Comparison of ENCODE assay signal across 8 cellular contexts in genomic region chr1:28580706-28581530, GRCh38. TPM values are rescaled to one million over a fixed set of nuclear protein-coding genes. Genes with fewer than 3 reads are reported as not detected.
DNase-seq lines count a peak whose midpoint lies in the region; ATAC-seq, FAIRE-seq and TF ChIP-seq lines count a peak whose summit lies in the region.

No MANE protein-coding gene starts in this region.

- H3K4me3 Mint-ChIP-seq in activated naive CD4-positive, alpha-beta T cell treated with anti-CD3 and anti-CD28 coated beads for 36 hours = peak overlapping the region; percentile 98
- peak overlapping the region; percentile 87 for H3K4me3 Mint-ChIP-seq in progenitor cell of endocrine pancreas (ENCODE audit: low read depth)

- H3K9me3 Mint-ChIP-seq in activated naive CD4-positive, alpha-beta T cell treated with anti-CD3 and anti-CD28 coated beads for 36 hours = no peaks in the 10 kb centered on the region
- no peaks in the 10 kb centered on the region for H3K9me3 Mint-ChIP-seq in progenitor cell of endocrine pancreas (ENCODE audit: low read depth)

- no peaks in the 10 kb centered on the region for H3K27me3 Mint-ChIP-seq in activated naive CD4-positive, alpha-beta T cell treated with anti-CD3 and anti-CD28 coated beads for 36 hours (ENCODE audit: low read depth)
- peaks cover 3% of the 10 kb centered on the region for H3K27me3 Mint-ChIP-seq in progenitor cell of endocrine pancreas

- peak overlapping the region; percentile 72 to 94 (median 87) for H3K27ac ChIP-seq in heart right ventricle

- H3K27me3 ChIP-seq in heart right ventricle = no peaks in the 10 kb centered on the region

- H3K4me1 ChIP-seq in heart right ventricle = peaks cover 0 to 48% (median 26%) of the 10 kb centered on the region in 9 donors

- TF ChIP-seq CTCF in AG09309 (IDR thresholded peaks at IDR 0.05; ENCODE audit: control insufficient read depth, insufficient read depth, low read depth, low read length, missing control alignments) = peak; percentile 17
- peak in 4 of 9 donors; percentile 20 to 36 (median 30) for TF ChIP-seq CTCF in heart right ventricle (IDR thresholded peaks at IDR 0.05)
- peak; percentile 32 for TF ChIP-seq CTCF in progenitor cell of endocrine pancreas (IDR thresholded peaks at IDR 0.05; ENCODE audit: unreplicated experiment)

- WGBS in heart right ventricle, 2 donors = 1 to 2% methylated on average over 26 of the region's 26 CpGs

- peaks cover 29% of the 10 kb centered on the region for H3K4me1 Mint-ChIP-seq in activated naive CD4-positive, alpha-beta T cell treated with anti-CD3 and anti-CD28 coated beads for 36 hours (ENCODE audit: low read depth)
- peaks cover 19% of the 10 kb centered on the region for H3K4me1 Mint-ChIP-seq in progenitor cell of endocrine pancreas (ENCODE audit: low read depth)

- peak overlapping the region; percentile 85 for H3K4me3 ChIP-seq in AG09309 (ENCODE audit: control insufficient read depth, low read depth, low read length)
- peak overlapping the region; percentile 73 to 98 (median 90) for H3K4me3 ChIP-seq in heart right ventricle

- intact Hi-C loops in activated naive CD4-positive, alpha-beta T cell treated with anti-CD3 and anti-CD28 coated beads for 36 hours (cut with micrococcal nuclease) = loop anchor here (1.0 to 5.0 kb wide), 8 partner anchors 28 to 334 kb away; partner anchors contain the start of genes GMEB1, MED18, PHACTR4 and TAF12
- intact Hi-C loops in heart right ventricle (cut with DNase I) = loop anchor here in 2 of 10 donors (2.0 kb wide), 1 partner anchor 28 kb away; the partner anchor contains the start of gene TRNAU1AP (in 2 of the 2)

- peaks cover 45% of the 10 kb centered on the region for H3K36me3 Mint-ChIP-seq in activated naive CD4-positive, alpha-beta T cell treated with anti-CD3 and anti-CD28 coated beads for 36 hours (ENCODE audit: low read depth)
- peaks cover 21% of the 10 kb centered on the region for H3K36me3 Mint-ChIP-seq in progenitor cell of endocrine pancreas (ENCODE audit: insufficient read depth)

- peaks cover 3 to 46% (median 24%) of the 10 kb centered on the region in 9 donors for H3K36me3 ChIP-seq in heart right ventricle

- DNase-seq in AG09309 (ENCODE audit: low read depth) (no peak), OCI-M1 (lab: John Stamatoyannopoulos, UW) (peak; percentile 81), heart right ventricle (no peak), progenitor cell of endocrine pancreas (ENCODE audit: low spot score, unreplicated experiment) (no peak), GM19239 (ENCODE audit: insufficient read length, low spot score) (no peak)
- DNase-seq in activated naive CD4-positive, alpha-beta T cell treated with anti-CD3 and anti-CD28 coated beads for 36 hours = peak; percentile 76

- FAIRE-seq in GM19239 (lab: Jason Lieb, UNC) = no peak

- peak overlapping the region; percentile 94 for H3K27ac Mint-ChIP-seq in activated naive CD4-positive, alpha-beta T cell treated with anti-CD3 and anti-CD28 coated beads for 36 hours
- H3K27ac Mint-ChIP-seq in progenitor cell of endocrine pancreas = peak overlapping the region; percentile 95

- peak; percentile 9 for ATAC-seq in GM18499 (IDR thresholded peaks at IDR 0.05; ENCODE audit: insufficient read depth, unreplicated experiment)
- peak; percentile 8 for ATAC-seq in HG03108 (IDR thresholded peaks at IDR 0.05; ENCODE audit: unreplicated experiment)
- ATAC-seq in heart right ventricle = peak; percentile 4 to 48 (median 28)

- CTCF ChIA-PET in activated naive CD4-positive, alpha-beta T cell treated with anti-CD3 and anti-CD28 coated beads for 36 hours (lab: Charles Lee) = interaction anchor here (0.6 to 1.9 kb wide), 7 partner anchors 10 to 332 kb away, joined by 3 to 8 read pairs (median 4); partner anchors contain the start of gene TRNAU1AP

- H3K9me3 ChIP-seq in heart right ventricle = no peaks in the 10 kb centered on the region

RNA-seq across cellular contexts. Expression of gene RAB42, which starts 11.1 kb away (rescaled TPM):
- not detected for total RNA-seq in activated naive CD4-positive, alpha-beta T cell treated with anti-CD3 and anti-CD28 coated beads for 36 hours
- 1 to 10 TPM in 3 of 10 donors, under 1 TPM in 7; 0.17 to 3.4 (median 0.50) TPM for total RNA-seq in heart right ventricle
- polyA plus RNA-seq in heart right ventricle = under 1 TPM; 0.57 to 0.59 TPM
- total RNA-seq in progenitor cell of endocrine pancreas = 0.65 and 2.1 TPM in 2 replicates

RNA-seq across cellular contexts. Expression of gene TRNAU1AP, which starts 28.0 kb away (rescaled TPM):
- total RNA-seq in activated naive CD4-positive, alpha-beta T cell treated with anti-CD3 and anti-CD28 coated beads for 36 hours = 10 to 100 TPM; 36.7 to 39.4 TPM
- total RNA-seq in heart right ventricle (10 to 100 TPM; 13.1 to 21.2 (median 15.2) TPM), progenitor cell of endocrine pancreas (38.6 and 39.6 TPM in 2 replicates)
- polyA plus RNA-seq in heart right ventricle = 10 to 100 TPM; 17.3 to 21.4 TPM

Comparison
In these comparisons a context has a peak if more than half of its experiments do, and no peak if none do; other contexts are left out.
1. DNase-seq: peak in OCI-M1 (single experiment) and activated naive CD4-positive, alpha-beta T cell treated with anti-CD3 and anti-CD28 coated beads for 36 hours (single experiment); none in AG09309 (single experiment), heart right ventricle (0 of 2), progenitor cell of endocrine pancreas (single experiment) and GM19239 (single experiment).
2. Peak in every context shown above with its lines, with median percentiles within 50 percentile points of each other: ATAC-seq.